Comparison of ENCODE assay signal across 17 cellular contexts in genomic region chr15:70132148-70132547, GRCh38. TPM values are rescaled to one million over a fixed set of nuclear protein-coding genes. Genes with fewer than 3 reads are reported as not detected.
DNase-seq lines count a peak whose midpoint lies in the region; ATAC-seq and TF ChIP-seq lines count a peak whose summit lies in the region.
"Had no signal": no experiment of that assay in that cellular context is flagged by ENCODE, and none has a peak within 500 bp of the region (broad histone marks: within the 10 kb centered on the region; RNA-seq: fewer than 3 reads in every experiment).

No MANE protein-coding gene starts in this region.

- ATAC-seq in right cardiac atrium = peak; percentile 80 to 84
- no peak for ATAC-seq in HG02973 (IDR thresholded peaks at IDR 0.05; ENCODE audit: unreplicated experiment)
- ATAC-seq: activated CD8-positive, alpha-beta T cell treated with anti-CD3 and anti-CD28 coated beads for 36 hours; activated T-cell treated with anti-CD3 and anti-CD28 coated beads, Interleukin-2, amount 50 U/mL, for 4 hours; WTC11 had no signal

- WGBS in right cardiac atrium = 43% methylated on average over 4 of the region's 4 CpGs

- H3K9me3 ChIP-seq in HEK293 (ENCODE audit: control insufficient read depth, insufficient read depth, low read depth, low read length) (no peaks in the 10 kb centered on the region), right cardiac atrium (ENCODE audit: control insufficient read depth, low read length) (no peaks in the 10 kb centered on the region)
- H3K9me3 ChIP-seq: breast epithelium had no signal

- CTCF ChIA-PET in HEK293 (lab: Yijun Ruan, JAX) = interaction anchor here (1.1 kb wide), 1 partner anchor 16 kb away, joined by 3 read pairs; no protein-coding TSS in a partner anchor

- peak; percentile 51 for DNase-seq in astrocyte of the hippocampus (ENCODE audit: low read depth, low spot score)
- peak in 1 of 3 donors; percentile 52 for DNase-seq in right cardiac atrium
- DNase-seq in renal cortical epithelial cell (ENCODE audit: low read depth) = peak; percentile 41
- no peak for DNase-seq in NCI-H1694 (lab: John Stamatoyannopoulos, UW)
- no peak for DNase-seq in pons (ENCODE audit: low spot score)
- no peak for DNase-seq in NCI-H774 (lab: John Stamatoyannopoulos, UW)
- DNase-seq: activated CD8-positive, alpha-beta T cell treated with anti-CD3 and anti-CD28 coated beads for 36 hours; activated naive CD4-positive, alpha-beta T cell treated with anti-CD3 and anti-CD28 coated beads, Interleukin-2, amount 50 U/mL, for 16 hours; activated T-cell treated with anti-CD3 and anti-CD28 coated beads, Interleukin-2, amount 50 U/mL, for 4 hours; head of caudate nucleus; kidney; NCI-H1930; NCI-H510A treated with DMSO at 0.1 percent for 48 hours had no signal

- no peaks in the 10 kb centered on the region for H3K36me3 ChIP-seq in HEK293 (ENCODE audit: control insufficient read depth in 2 of 2, insufficient read depth in 1 of 2, low read length in 2 of 2)
- H3K36me3 ChIP-seq: breast epithelium had no signal

- H3K4me3 ChIP-seq in HEK293 (ENCODE audit: low read depth, low read length) (no peak overlapping the region), right cardiac atrium (ENCODE audit: low read length) (no peak overlapping the region)
- H3K4me3 ChIP-seq: breast epithelium had no signal

- TF ChIP-seq CTCF in HEK293 (tag by site-specific recombination; IDR thresholded peaks at IDR 0.05) = no peak

- no peaks in the 10 kb centered on the region for H3K27me3 ChIP-seq in right cardiac atrium (ENCODE audit: control insufficient read depth, insufficient read depth)
- H3K27me3 ChIP-seq: breast epithelium had no signal

- H3K4me1 ChIP-seq in HEK293 (ENCODE audit: control insufficient read depth, insufficient read depth, low read length) (no peaks in the 10 kb centered on the region; the same call in 1 of the 2 replicates), right cardiac atrium (ENCODE audit: control insufficient read depth, insufficient read depth, low read length) (peaks cover 5% of the 10 kb centered on the region)
- H3K4me1 ChIP-seq: breast epithelium had no signal

- intact Hi-C loops in right cardiac atrium (cut with DNase I) = no loop called here

- H3K27ac ChIP-seq in HEK293 (ENCODE audit: extremely low read depth, low read depth, low read length) (no peak overlapping the region), right cardiac atrium (ENCODE audit: low read length) (no peak overlapping the region)

- POLR2A ChIA-PET in HEK293 (lab: Yijun Ruan, JAX) = interaction anchor here (1.2 kb wide), 1 partner anchor 9 kb away, joined by 3 read pairs; no protein-coding TSS in a partner anchor

TF ChIP-seq in HEK293, 187 proteins besides CTCF, POLR2A, EP300 and RAD21 (continues in another document):
- TF ChIP-seq ZNF223 (tag by site-specific recombination; IDR thresholded peaks at IDR 0.05) = no peak
- TF ChIP-seq ZNF791 (tag by site-specific recombination; IDR thresholded peaks at IDR 0.05) = no peak
- TF ChIP-seq ZNF211 (tag by site-specific recombination; IDR thresholded peaks at IDR 0.05; ENCODE audit: low read depth) = no peak
- TF ChIP-seq ZFHX2 (tag by site-specific recombination; conservative IDR thresholded peaks at IDR 0.05) = peak; percentile 84
- no peak for TF ChIP-seq ZNF488 (tag by site-specific recombination; IDR thresholded peaks at IDR 0.05)
- TF ChIP-seq ZNF521 (tag by site-specific recombination; IDR thresholded peaks at IDR 0.05) = no peak
- no peak for TF ChIP-seq ZBTB11 (tag by site-specific recombination; conservative IDR thresholded peaks at IDR 0.05; ENCODE audit: low read depth)
- TF ChIP-seq ZNF514 (tag by site-specific recombination; IDR thresholded peaks at IDR 0.05) = no peak
- no peak for TF ChIP-seq ZNF239 (tag by site-specific recombination; IDR thresholded peaks at IDR 0.05)
- no peak for TF ChIP-seq ZNF391 (tag by site-specific recombination; IDR thresholded peaks at IDR 0.05; ENCODE audit: borderline replicate concordance, low read depth)
- TF ChIP-seq ZNF155 (tag by site-specific recombination; IDR thresholded peaks at IDR 0.05) = no peak
- TF ChIP-seq ZNF266 (tag by site-specific recombination; IDR thresholded peaks at IDR 0.05; ENCODE audit: low read depth) = no peak
- TF ChIP-seq ZNF280D (tag by site-specific recombination; IDR thresholded peaks at IDR 0.05) = no peak
- no peak for TF ChIP-seq SETDB1 (IDR thresholded peaks at IDR 0.05; ENCODE audit: insufficient read length, low read length)
- TF ChIP-seq ZNF600 (tag by site-specific recombination; IDR thresholded peaks at IDR 0.05) = peak; percentile 62
- TF ChIP-seq ZNF529 (tag by site-specific recombination; IDR thresholded peaks at IDR 0.05; ENCODE audit: insufficient replicate concordance) = no peak
- no peak for TF ChIP-seq ZNF221 (tag by site-specific recombination; IDR thresholded peaks at IDR 0.05; ENCODE audit: borderline replicate concordance)
- TF ChIP-seq PBX3 (CRISPR knock-in tag; IDR thresholded peaks at IDR 0.05) = no peak
- no peak for TF ChIP-seq FEZF1 (tag by site-specific recombination; IDR thresholded peaks at IDR 0.05)

RNA-seq across cellular contexts. Expression of gene TLE3, which starts 34.4 kb away (rescaled TPM):
- total RNA-seq in right cardiac atrium = 10 to 100 TPM; 20.6 to 35.4 (median 27.4) TPM
- 10.7 TPM for polyA plus RNA-seq in right cardiac atrium
- total RNA-seq in renal cortical epithelial cell = 12.9 and 31.4 TPM in 2 replicates

Comparison
In these comparisons a context has a peak if more than half of its experiments do, and no peak if none do; other contexts are left out.
1. DNase-seq: peak in astrocyte of the hippocampus (single experiment) and renal cortical epithelial cell (single experiment); none in NCI-H1694 (single experiment), pons (single experiment) and NCI-H774 (single experiment).